In the genomic region with DNA sequence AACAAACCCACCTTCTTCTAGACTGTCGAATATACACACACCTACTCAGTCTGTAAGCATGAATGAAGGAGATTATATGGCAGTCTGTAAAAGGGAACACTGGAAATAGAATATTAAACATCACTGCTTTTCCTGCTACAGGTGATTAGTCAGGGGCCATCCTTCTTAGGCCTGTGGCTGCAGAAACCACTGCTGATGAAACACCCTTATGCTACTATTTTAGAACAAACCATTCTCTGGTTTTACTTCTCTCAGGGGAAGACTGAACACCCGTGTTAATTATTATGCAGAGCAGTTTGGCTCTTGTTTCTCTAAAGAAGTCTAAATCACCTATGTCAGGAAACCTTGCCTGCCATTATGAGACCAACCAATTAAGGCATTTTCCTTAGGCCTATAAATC, we compare ENCODE assay signal across 10 cellular contexts.
A peak's percentile ranks its signal among the peaks of the same experiment; 100 is the strongest.
DNase-seq lines count a peak whose midpoint lies in the region; ATAC-seq lines count a peak whose summit lies in the region.
"Had no signal": no experiment of that assay in that cellular context is flagged by ENCODE, and none has a peak within 500 bp of the region (broad histone marks: within the 10 kb centered on the region; RNA-seq: fewer than 3 reads in every experiment).

No MANE protein-coding gene starts in this region.

- peak; percentile 14 for ATAC-seq in activated CD4-positive, alpha-beta T cell treated with anti-CD3 and anti-CD28 coated beads for 36 hours
- peak; percentile 89 for ATAC-seq in HG02678 (IDR thresholded peaks at IDR 0.05; ENCODE audit: unreplicated experiment)
- peak; percentile 49 for ATAC-seq in HG03575 (IDR thresholded peaks at IDR 0.05; ENCODE audit: extremely low read depth, insufficient number of reproducible peaks, low FRiP score, unreplicated experiment)
- peak; percentile 55 for ATAC-seq in stimulated activated effector memory CD8-positive, alpha-beta T cell treated with anti-CD3 and anti-CD28 coated beads, Interleukin-12 subunit alpha, Interleukin-12 subunit beta, amount 100 ng/mL, for 72 hours
- no peak for ATAC-seq in activated T-cell treated with anti-CD3 and anti-CD28 coated beads, Interleukin-2, amount 50 U/mL, for 72 hours (replicated peaks in 1 of 2)

- peaks cover 22% of the 10 kb centered on the region for H3K4me1 Mint-ChIP-seq in activated CD4-positive, alpha-beta T cell treated with anti-CD3 and anti-CD28 coated beads for 36 hours
- H3K4me1 Mint-ChIP-seq in stimulated activated effector memory CD8-positive, alpha-beta T cell treated with anti-CD3 and anti-CD28 coated beads, Interleukin-12 subunit alpha, Interleukin-12 subunit beta, amount 100 ng/mL, for 72 hours, result peaks cover 26% of the 10 kb centered on the region
- peaks cover 18% of the 10 kb centered on the region for H3K4me1 Mint-ChIP-seq in activated T-cell treated with anti-CD3 and anti-CD28 coated beads, Interleukin-2, amount 50 U/mL, for 72 hours (ENCODE audit: low read depth)

- POLR2A ChIA-PET in activated CD4-positive, alpha-beta T cell treated with anti-CD3 and anti-CD28 coated beads for 36 hours (lab: Charles Lee), result no interaction called here

- no peak overlapping the region for H3K27ac Mint-ChIP-seq in activated CD4-positive, alpha-beta T cell treated with anti-CD3 and anti-CD28 coated beads for 36 hours
- no peak overlapping the region for H3K27ac Mint-ChIP-seq in stimulated activated effector memory CD8-positive, alpha-beta T cell treated with anti-CD3 and anti-CD28 coated beads, Interleukin-12 subunit alpha, Interleukin-12 subunit beta, amount 100 ng/mL, for 72 hours
- H3K27ac Mint-ChIP-seq in activated T-cell treated with anti-CD3 and anti-CD28 coated beads, Interleukin-2, amount 50 U/mL, for 72 hours, result no peak overlapping the region

- CTCF ChIA-PET in activated CD4-positive, alpha-beta T cell treated with anti-CD3 and anti-CD28 coated beads for 36 hours (lab: Charles Lee), result no interaction called here

- intact Hi-C loops in activated CD4-positive, alpha-beta T cell treated with anti-CD3 and anti-CD28 coated beads for 36 hours (cut with DNase I, micrococcal nuclease), result loop anchor here in 1 of 2 experiments (10.0 kb wide), 2 partner anchors 109 to 199 kb away; no protein-coding TSS in a partner anchor

- peaks cover 3% of the 10 kb centered on the region for H3K27me3 Mint-ChIP-seq in activated CD4-positive, alpha-beta T cell treated with anti-CD3 and anti-CD28 coated beads for 36 hours
- H3K27me3 Mint-ChIP-seq in activated T-cell treated with anti-CD3 and anti-CD28 coated beads, Interleukin-2, amount 50 U/mL, for 72 hours (ENCODE audit: low read depth), result no peaks in the 10 kb centered on the region

- no peak overlapping the region for H3K4me3 Mint-ChIP-seq in activated CD4-positive, alpha-beta T cell treated with anti-CD3 and anti-CD28 coated beads for 36 hours
- H3K4me3 Mint-ChIP-seq in stimulated activated effector memory CD8-positive, alpha-beta T cell treated with anti-CD3 and anti-CD28 coated beads, Interleukin-12 subunit alpha, Interleukin-12 subunit beta, amount 100 ng/mL, for 72 hours, result no peak overlapping the region
- no peak overlapping the region for H3K4me3 Mint-ChIP-seq in activated T-cell treated with anti-CD3 and anti-CD28 coated beads, Interleukin-2, amount 50 U/mL, for 72 hours

- no peak for DNase-seq in activated CD4-positive, alpha-beta T cell treated with anti-CD3 and anti-CD28 coated beads for 36 hours
- DNase-seq in activated CD4-positive, alpha-beta T cell treated with anti-CD3 and anti-CD28 coated beads, Interleukin-2, amount 50 U/mL, for 4 hours, result no peak
- no peak for DNase-seq in stimulated activated effector memory CD8-positive, alpha-beta T cell treated with anti-CD3 and anti-CD28 coated beads, Interleukin-12 subunit alpha, Interleukin-12 subunit beta, amount 100 ng/mL, for 72 hours (ENCODE audit: low spot score in 2 of 2)
- DNase-seq in cortex of kidney (lab: John Stamatoyannopoulos, UW) (no peak), HPDE6-E6E7 (ENCODE audit: extremely low spot score) (no peak)
- DNase-seq in activated T-cell treated with anti-CD3 and anti-CD28 coated beads, Interleukin-2, amount 50 U/mL, for 72 hours, result no peak
- DNase-seq: NCI-H2081, uterus had no signal

- H3K36me3 Mint-ChIP-seq in activated CD4-positive, alpha-beta T cell treated with anti-CD3 and anti-CD28 coated beads for 36 hours (ENCODE audit: low read depth), result peaks cover 2% of the 10 kb centered on the region
- no peaks in the 10 kb centered on the region for H3K36me3 Mint-ChIP-seq in stimulated activated effector memory CD8-positive, alpha-beta T cell treated with anti-CD3 and anti-CD28 coated beads, Interleukin-12 subunit alpha, Interleukin-12 subunit beta, amount 100 ng/mL, for 72 hours
- peaks cover 4 to 5% of the 10 kb centered on the region in 2 donors for H3K36me3 Mint-ChIP-seq in activated T-cell treated with anti-CD3 and anti-CD28 coated beads, Interleukin-2, amount 50 U/mL, for 72 hours (ENCODE audit: insufficient read depth in 2 of 2)

- H3K9me3 Mint-ChIP-seq in activated CD4-positive, alpha-beta T cell treated with anti-CD3 and anti-CD28 coated beads for 36 hours (ENCODE audit: low read depth), result peaks cover 10% of the 10 kb centered on the region
- H3K9me3 Mint-ChIP-seq in stimulated activated effector memory CD8-positive, alpha-beta T cell treated with anti-CD3 and anti-CD28 coated beads, Interleukin-12 subunit alpha, Interleukin-12 subunit beta, amount 100 ng/mL, for 72 hours, result peaks cover 8% of the 10 kb centered on the region
- peaks cover 3 to 6% of the 10 kb centered on the region in 2 donors for H3K9me3 Mint-ChIP-seq in activated T-cell treated with anti-CD3 and anti-CD28 coated beads, Interleukin-2, amount 50 U/mL, for 72 hours

Comparison
In these comparisons a context has a peak if more than half of its experiments do, and no peak if none do; other contexts are left out.
1. ATAC-seq: peak in activated CD4-positive, alpha-beta T cell treated with anti-CD3 and anti-CD28 coated beads for 36 hours (single experiment), HG02678 (single experiment), HG03575 (single experiment) and stimulated activated effector memory CD8-positive, alpha-beta T cell treated with anti-CD3 and anti-CD28 coated beads, Interleukin-12 subunit alpha, Interleukin-12 subunit beta, amount 100 ng/mL, for 72 hours (single experiment); none in activated T-cell treated with anti-CD3 and anti-CD28 coated beads, Interleukin-2, amount 50 U/mL, for 72 hours (0 of 2).